22 cellular contexts compared by ENCODE assay signal in genomic region chrX:53078943-53079342, GRCh38. TPM values are rescaled to one million over a fixed set of nuclear protein-coding genes. Genes with fewer than 3 reads are reported as not detected.
A peak's percentile ranks its signal among the peaks of the same experiment; 100 is the strongest.
DNase-seq lines count a peak whose midpoint lies in the region; ATAC-seq and TF ChIP-seq lines count a peak whose summit lies in the region.
"Had no signal": no experiment of that assay in that cellular context is flagged by ENCODE, and none has a peak within 500 bp of the region (broad histone marks: within the 10 kb centered on the region; RNA-seq: fewer than 3 reads in every experiment).

No MANE protein-coding gene starts in this region.

- no peak overlapping the region for H2AFZ ChIP-seq in GM23338

- peak overlapping the region; percentile 75 for H3K27ac Mint-ChIP-seq in T-helper 17 cell
- H3K27ac Mint-ChIP-seq in chondrocyte (ENCODE audit: unreplicated experiment): peak overlapping the region; percentile 54
- peak overlapping the region; percentile 63 for H3K27ac Mint-ChIP-seq in mesothelial cell of epicardium
- no peak overlapping the region for H3K27ac Mint-ChIP-seq in GM23338

- no peak for DNase-seq in T-helper 17 cell
- DNase-seq in chondrocyte (ENCODE audit: low spot score): no peak
- DNase-seq in mesothelial cell of epicardium (ENCODE audit: low spot score in 2 of 2, unreplicated experiment in 2 of 2): no peak
- DNase-seq in tibial artery: no peak
- no peak for DNase-seq in body of pancreas
- DNase-seq in GM23338 (ENCODE audit: low spot score): no peak
- DNase-seq in activated CD4-positive, CD25-positive, alpha-beta regulatory T cell (lab: John Stamatoyannopoulos, UW): no peak
- DNase-seq: ACHN; BE2C; C1 segment of cervical spinal cord; CD4-positive, CD25-positive, alpha-beta regulatory T cell; CD8-positive, alpha-beta memory T cell; COR-L47; DMS 273 treated with DMSO at 0.1 percent for 48 hours; DMS53; GF-D8; GOT3; H7; IMR-90 had no signal

- H3K79me2 ChIP-seq in GM23338 (replicated peaks; ENCODE audit: insufficient read depth): 0 out of 2 replicates have a peak, but pooled peaks cover 4% of the 10 kb centered on the region

- 100% methylated on average over 1 of the region's 1 CpG; no CpG with 5 or more reads in 1 of the 2 donors for WGBS in body of pancreas, 2 donors

- H3K4me1 ChIP-seq in tibial artery (peaks cover 0 to 8% (median 0%) of the 10 kb centered on the region in 4 donors), body of pancreas (peaks cover 8% of the 10 kb centered on the region), GM23338 (ENCODE audit: insufficient read depth) (peaks cover 7% of the 10 kb centered on the region)
- H3K4me1 ChIP-seq: BE2C had no signal

- TF ChIP-seq POLR2A in body of pancreas (IDR thresholded peaks at IDR 0.05): no peak

- H3K9me2 ChIP-seq in GM23338 (ENCODE audit: insufficient read depth): no peaks in the 10 kb centered on the region

- ATAC-seq in T-helper 17 cell (no peak), body of pancreas (no peak), GM23338 (no peak)
- ATAC-seq: HCT116, K562 had no signal

- no peak overlapping the region for H3K4me2 ChIP-seq in GM23338

- H3K9me3 Mint-ChIP-seq in chondrocyte (ENCODE audit: low read depth) (no peaks in the 10 kb centered on the region), mesothelial cell of epicardium (peaks cover 13% of the 10 kb centered on the region), GM23338 (no peaks in the 10 kb centered on the region; the same call in 1 of the 3 replicates)
- H3K9me3 Mint-ChIP-seq: CD8-positive, alpha-beta memory T cell had no signal

- no peak overlapping the region for H3K4me3 Mint-ChIP-seq in T-helper 17 cell
- no peak overlapping the region for H3K4me3 Mint-ChIP-seq in chondrocyte (ENCODE audit: unreplicated experiment)
- no peak overlapping the region for H3K4me3 Mint-ChIP-seq in mesothelial cell of epicardium
- no peak overlapping the region for H3K4me3 Mint-ChIP-seq in GM23338

- H3F3A ChIP-seq in GM23338 (replicated peaks; ENCODE audit: low read depth): no peaks in the 10 kb centered on the region; the same call in 1 of the 2 replicates

- H3K27me3 ChIP-seq in tibial artery (no peaks in the 10 kb centered on the region), body of pancreas (no peaks in the 10 kb centered on the region), GM23338 (ENCODE audit: insufficient read depth) (peaks cover 8% of the 10 kb centered on the region; the same call in 1 of the 2 replicates)
- H3K27me3 ChIP-seq: BE2C had no signal

- no peak overlapping the region for H3K4me3 ChIP-seq in tibial artery
- H3K4me3 ChIP-seq in body of pancreas: no peak overlapping the region
- H3K4me3 ChIP-seq in GM23338: no peak overlapping the region
- H3K4me3 ChIP-seq: K562 had no signal

- H3K27ac ChIP-seq in tibial artery: peak overlapping the region; percentile 12 to 85
- H3K27ac ChIP-seq in body of pancreas: no peak overlapping the region
- no peak overlapping the region for H3K27ac ChIP-seq in GM23338 (ENCODE audit: low read depth)
- H3K27ac ChIP-seq: HL-60 had no signal

- H3K4me1 Mint-ChIP-seq in T-helper 17 cell (peaks cover 24% of the 10 kb centered on the region), chondrocyte (ENCODE audit: low read depth) (peaks cover 16% of the 10 kb centered on the region), mesothelial cell of epicardium (peaks cover 20% of the 10 kb centered on the region), GM23338 (peaks cover 16% of the 10 kb centered on the region)

- no peak for TF ChIP-seq CTCF in chondrocyte (IDR thresholded peaks at IDR 0.05)
- no peak for TF ChIP-seq CTCF in mesothelial cell of epicardium (IDR thresholded peaks at IDR 0.05; ENCODE audit: unreplicated experiment)
- no peak for TF ChIP-seq CTCF in tibial artery (IDR thresholded peaks at IDR 0.05)
- TF ChIP-seq CTCF in body of pancreas (IDR thresholded peaks at IDR 0.05): no peak
- no peak for TF ChIP-seq CTCF in GM23338 (conservative IDR thresholded peaks at IDR 0.05; ENCODE audit: low read depth in 2 of 2)

- H3K9me3 ChIP-seq in T-helper 17 cell (ENCODE audit: control insufficient read depth, low read length, poor library complexity, severe bottlenecking) (no peaks in the 10 kb centered on the region), tibial artery (no peaks in the 10 kb centered on the region), body of pancreas (no peaks in the 10 kb centered on the region)
- H3K9me3 ChIP-seq: BE2C had no signal

- H3K36me3 Mint-ChIP-seq in T-helper 17 cell (ENCODE audit: low read depth): peaks cover 4% of the 10 kb centered on the region
- H3K36me3 Mint-ChIP-seq in chondrocyte (ENCODE audit: low read depth): peaks cover 3% of the 10 kb centered on the region
- peaks cover 9% of the 10 kb centered on the region for H3K36me3 Mint-ChIP-seq in mesothelial cell of epicardium
- H3K36me3 Mint-ChIP-seq in GM23338 (ENCODE audit: low read depth): peaks cover 10% of the 10 kb centered on the region; the same call in 2 of the 3 replicates

- no peaks in the 10 kb centered on the region; the same call in 1 of the 2 replicates for H4K20me1 ChIP-seq in GM23338 (replicated peaks; ENCODE audit: insufficient read depth)

- no peaks in the 10 kb centered on the region for H3K36me3 ChIP-seq in tibial artery
- no peaks in the 10 kb centered on the region for H3K36me3 ChIP-seq in body of pancreas (replicated peaks in 1 of 2; ENCODE audit: insufficient read depth in 1 of 2, low read depth in 2 of 2)
- H3K36me3 ChIP-seq in GM23338 (ENCODE audit: insufficient read depth): no peaks in the 10 kb centered on the region

- intact Hi-C loops in tibial artery (cut with DNase I; ENCODE audit: low total_unique reads) (no loop called here), body of pancreas (cut with DNase I) (no loop called here)

- H3K27me3 Mint-ChIP-seq in T-helper 17 cell (no peaks in the 10 kb centered on the region), chondrocyte (ENCODE audit: low read depth) (no peaks in the 10 kb centered on the region), mesothelial cell of epicardium (ENCODE audit: low read depth) (no peaks in the 10 kb centered on the region), GM23338 (ENCODE audit: insufficient read depth, low read depth, poor library complexity) (peaks cover 12% of the 10 kb centered on the region)

TF ChIP-seq in GM23338, 12 proteins besides CTCF, POLR2A, EP300 and RAD21 (continues in another document):
- TF ChIP-seq ZNF114 (CRISPR knock-in tag; IDR thresholded peaks at IDR 0.05): no peak
- TF ChIP-seq CREB1 (CRISPR knock-in tag; IDR thresholded peaks at IDR 0.05; ENCODE audit: low read depth): no peak
- no peak for TF ChIP-seq NANOG (IDR thresholded peaks at IDR 0.05; ENCODE audit: borderline replicate concordance)
- TF ChIP-seq ETS1 (IDR thresholded peaks at IDR 0.05): no peak
- no peak for TF ChIP-seq STAT1 (IDR thresholded peaks at IDR 0.05; ENCODE audit: unreplicated experiment)
- no peak for TF ChIP-seq REST (IDR thresholded peaks at IDR 0.05; ENCODE audit: unreplicated experiment)

RNA-seq across cellular contexts. Expression of gene TSPYL2, which starts 3.2 kb away (rescaled TPM):
- total RNA-seq in T-helper 17 cell (100 to 1,000 TPM; 201 to 218 TPM), chondrocyte (25.9 to 42.5 TPM (median 29.8 TPM) in 3 replicates), mesothelial cell of epicardium (99.0 to 103 TPM (median 102 TPM) in 3 replicates), body of pancreas (10 to 100 TPM; 28.3 to 40.5 TPM)
- 9.9 and 13.4 TPM in 2 replicates for total RNA-seq in GM23338 (2014; rRNA removed; shearing (Covaris generic))
- polyA plus RNA-seq in GM23338 (2016; fragmentation: Nextera tagmentation; extraction: Ambion mirVana): 11.6 and 13.4 TPM in 2 replicates

RNA-seq across cellular contexts. Expression of gene KANTR, which starts 15.0 kb away (rescaled TPM):
- 10 to 100 TPM in 1 of 2 donors, 1 to 10 TPM in 1; 9.8 to 10.1 TPM for total RNA-seq in T-helper 17 cell
- 5.8 to 12.7 TPM (median 6.6 TPM) in 3 replicates for total RNA-seq in chondrocyte
- total RNA-seq in mesothelial cell of epicardium: 26.2 to 31.5 TPM (median 29.0 TPM) in 3 replicates
- total RNA-seq in body of pancreas: 10 to 100 TPM; 12.2 to 13.0 TPM
- 15.3 and 15.5 TPM in 2 replicates for total RNA-seq in GM23338 (2014; rRNA removed; shearing (Covaris generic))
- polyA plus RNA-seq in GM23338 (2016; fragmentation: Nextera tagmentation; extraction: Ambion mirVana): 5.4 and 6.4 TPM in 2 replicates

RNA-seq across cellular contexts. Expression of gene GPR173, which starts 30.4 kb away (rescaled TPM):
- not detected for total RNA-seq in T-helper 17 cell
- 7.9 to 18.2 TPM (median 8.5 TPM) in 3 replicates for total RNA-seq in chondrocyte
- total RNA-seq in mesothelial cell of epicardium: 27.2 to 29.0 TPM (median 28.5 TPM) in 3 replicates
- total RNA-seq in body of pancreas: under 1 TPM; 0.26 to 0.66 TPM
- total RNA-seq in GM23338 (2014; rRNA removed; shearing (Covaris generic)): 7.7 TPM in 2 replicates
- 0.92 and 0.94 TPM in 2 replicates for polyA plus RNA-seq in GM23338 (2016; fragmentation: Nextera tagmentation; extraction: Ambion mirVana)
- total RNA-seq: CD4-positive, CD25-positive, alpha-beta regulatory T cell; CD8-positive, alpha-beta memory T cell; K562 had no signal
- polyA plus RNA-seq: CD4-positive, CD25-positive, alpha-beta regulatory T cell; CD8-positive, alpha-beta memory T cell had no signal

Comparison
In these comparisons a context has a peak if more than half of its experiments do, and no peak if none do; other contexts are left out.
1. H3K27ac ChIP-seq: peak in tibial artery (2 of 2); none in body of pancreas (0 of 4) and GM23338 (single experiment).